ENCODE assay signal across 14 cellular contexts in genomic region chr11:76212086-76213035, GRCh38. TPM values are rescaled to one million over a fixed set of nuclear protein-coding genes. Genes with fewer than 3 reads are reported as not detected.
A peak's percentile ranks its signal among the peaks of the same experiment; 100 is the strongest.
DNase-seq lines count a peak whose midpoint lies in the region; ATAC-seq, FAIRE-seq and TF ChIP-seq lines count a peak whose summit lies in the region.
"Had no signal": no experiment of that assay in that cellular context is flagged by ENCODE, and none has a peak within 500 bp of the region (broad histone marks: within the 10 kb centered on the region; RNA-seq: fewer than 3 reads in every experiment).

No MANE protein-coding gene starts in this region.

- H3K4me2 ChIP-seq in GM23338: peak overlapping the region; percentile 96; the same call in 1 of the 2 replicates
- no peak overlapping the region for H3K4me2 ChIP-seq in K562 (ENCODE audit: insufficient read depth, low read length)
- no peak overlapping the region for H3K4me2 ChIP-seq in neuronal stem cell (ENCODE audit: insufficient read depth, low read length, poor library complexity, severe bottlenecking)

- no peaks in the 10 kb centered on the region for H3K27me3 ChIP-seq in right atrium auricular region
- H3K27me3 ChIP-seq in GM23338 (ENCODE audit: insufficient read depth): peaks cover 59% of the 10 kb centered on the region
- H3K27me3 ChIP-seq in K562 (ENCODE audit: control insufficient read depth in 2 of 2, insufficient read depth in 2 of 2, low read length in 2 of 2): peaks cover 0 to 4% of the 10 kb centered on the region in 2 experiments; a peak in 1 of 5 replicates
- peaks cover 28 to 82% (median 60%) of the 10 kb centered on the region in 3 experiments for H3K27me3 ChIP-seq in neuronal stem cell (ENCODE audit: control insufficient read depth in 3 of 3, insufficient read depth in 3 of 3, low read depth in 1 of 3, low read length in 3 of 3)

- no peak for TF ChIP-seq POLR2A in K562 (conservative IDR thresholded peaks at IDR 0.05)

- H3K4me1 Mint-ChIP-seq in GM23338: peaks cover 21% of the 10 kb centered on the region

- no peak overlapping the region for H2AFZ ChIP-seq in GM23338
- H2AFZ ChIP-seq in K562 (ENCODE audit: low read depth, low read length): no peak overlapping the region
- no peak overlapping the region for H2AFZ ChIP-seq in neuronal stem cell (ENCODE audit: low read length)

- H3K4me3 ChIP-seq in right atrium auricular region (no peak overlapping the region), GM23338 (peak overlapping the region; percentile 72), K562 (no peak overlapping the region), neuronal stem cell (ENCODE audit: low read length in 2 of 2) (no peak overlapping the region)
- H3K4me3 ChIP-seq: Peyer's patch had no signal

- intact Hi-C loops in Right ventricle myocardium superior (cut with DNase I): no loop called here
- intact Hi-C loops in K562 (cut with micrococcal nuclease): no loop called here

- in situ Hi-C loops in K562 (cut with MboI): no loop called here

- no TSS peak for BruUV-seq in K562 (replicated peaks; lab: Mats Ljungman, UMichigan)

- TF ChIP-seq RAD21 in K562 (CRISPR knock-in tag; conservative IDR thresholded peaks at IDR 0.05 in 1 of 2, IDR thresholded peaks at IDR 0.05 in 1 of 2): no peak

- H4K20me1 ChIP-seq in GM23338 (replicated peaks; ENCODE audit: insufficient read depth): no peaks in the 10 kb centered on the region; the same call in 1 of the 2 replicates
- no peaks in the 10 kb centered on the region for H4K20me1 ChIP-seq in K562 (replicated peaks; ENCODE audit: control insufficient read depth, insufficient read depth, low read length)

- no peak overlapping the region for H3K27ac Mint-ChIP-seq in GM23338

- H3K9ac ChIP-seq in K562 (ENCODE audit: insufficient read depth in 1 of 2, low read depth in 2 of 2, low read length in 2 of 2) (0 out of 4 replicates have a peak overlapping the region, but pooled peaks of 1 of the 2 experiments have one; percentile 42), neuronal stem cell (ENCODE audit: low read depth, low read length, poor library complexity) (no peak overlapping the region)

- no peak overlapping the region for H4K8ac ChIP-seq in neuronal stem cell (ENCODE audit: low read depth, low read length)

- peak overlapping the region; percentile 0 for H3K23ac ChIP-seq in neuronal stem cell (ENCODE audit: low read depth, low read length, poor library complexity)

- no peak overlapping the region for H2BK5ac ChIP-seq in neuronal stem cell (ENCODE audit: low read length)

- no peak overlapping the region; the same call in 2 of the 3 replicates for H3K4me3 Mint-ChIP-seq in GM23338

- H2BK15ac ChIP-seq in neuronal stem cell (ENCODE audit: low read length): no peak overlapping the region

- POLR2A ChIA-PET in K562 (lab: Yijun Ruan, JAX): interaction anchor here (0.6 to 0.7 kb wide), 4 partner anchors 12 to 889 kb away, joined by 3 read pairs; no protein-coding TSS in a partner anchor

- WGBS in K562 (ENCODE audit: insufficient coverage, low coverage, missing lambda C conversion rate): 27% methylated on average over 7 of the region's 7 CpGs
- WGBS in neuronal stem cell (ENCODE audit: extremely low coverage in 2 of 2, insufficient read length in 2 of 2, insufficient replicate concordance in 1 of 2), 2 donors: no CpG with 5 or more reads among the region's 7 CpGs

- H3K27ac ChIP-seq in right atrium auricular region: no peak overlapping the region
- H3K27ac ChIP-seq in GM23338 (ENCODE audit: low read depth): no peak overlapping the region
- H3K27ac ChIP-seq in K562 (ENCODE audit: extremely low read depth, low read depth, low read length): no peak overlapping the region
- H3K27ac ChIP-seq in neuronal stem cell (replicated peaks; ENCODE audit: low read length): no peak overlapping the region
- H3K27ac ChIP-seq: Peyer's patch had no signal

- H3K36me3 ChIP-seq in right atrium auricular region (no peaks in the 10 kb centered on the region), GM23338 (ENCODE audit: insufficient read depth) (no peaks in the 10 kb centered on the region), K562 (ENCODE audit: control insufficient read depth, insufficient read depth, low read length) (no peaks in the 10 kb centered on the region), neuronal stem cell (replicated peaks in 1 of 2; ENCODE audit: control insufficient read depth in 2 of 2, insufficient read depth in 2 of 2, low read length in 2 of 2) (no peaks in the 10 kb centered on the region)
- H3K36me3 ChIP-seq: Peyer's patch had no signal

- no peaks in the 10 kb centered on the region for H3K9me3 ChIP-seq in right atrium auricular region
- H3K9me3 ChIP-seq in K562 (replicated peaks; ENCODE audit: control insufficient read depth, insufficient read depth, low read depth, low read length): no peaks in the 10 kb centered on the region
- no peaks in the 10 kb centered on the region for H3K9me3 ChIP-seq in neuronal stem cell (replicated peaks in 1 of 2; ENCODE audit: control insufficient read depth in 2 of 2, insufficient read depth in 1 of 2, low read depth in 1 of 2, low read length in 2 of 2)
- H3K9me3 ChIP-seq: Peyer's patch had no signal

- TF ChIP-seq CTCF in right atrium auricular region (IDR thresholded peaks at IDR 0.05) (no peak), GM23338 (conservative IDR thresholded peaks at IDR 0.05; ENCODE audit: low read depth in 2 of 2) (0 out of 4 replicates have a peak, but pooled peaks of 1 of the 2 experiments have one; percentile 5), K562 (IDR thresholded peaks at IDR 0.05 in 2 of 3, conservative IDR thresholded peaks at IDR 0.05 in 1 of 3; ENCODE audit: insufficient read depth in 2 of 3, low read depth in 1 of 3, low read length in 3 of 3) (no peak)

- H3K79me2 ChIP-seq in GM23338 (replicated peaks; ENCODE audit: insufficient read depth) (no peaks in the 10 kb centered on the region), K562 (ENCODE audit: control insufficient read depth, insufficient read depth, low read length) (no peaks in the 10 kb centered on the region)

- no peak for FAIRE-seq in K562 (lab: Jason Lieb, UNC)

- DNase-seq in Right ventricle myocardium superior (peak; percentile 14), right atrium auricular region (ENCODE audit: low spot score) (no peak), GM23338 (ENCODE audit: low spot score) (no peak), K562 (ENCODE audit: extremely low read depth in 1 of 4, low spot score in 3 of 4) (no peak), neuronal stem cell (ENCODE audit: low spot score) (no peak), GM19238 (ENCODE audit: insufficient read length, low spot score) (no peak)
- DNase-seq: ACHN, Peyer's patch, SHP77 treated with DMSO at 0.1 percent for 48 hours had no signal

- H3K27me3 Mint-ChIP-seq in GM23338 (ENCODE audit: insufficient read depth, low read depth, poor library complexity): peaks cover 66% of the 10 kb centered on the region

- H3K79me1 ChIP-seq in neuronal stem cell (ENCODE audit: low read depth, low read length): no peaks in the 10 kb centered on the region

- H3K36me3 Mint-ChIP-seq in GM23338 (ENCODE audit: low read depth): no peaks in the 10 kb centered on the region
- H3K36me3 Mint-ChIP-seq: CD4-positive, alpha-beta memory T cell; IgD-negative memory B cell had no signal

- H3K9me3 Mint-ChIP-seq in GM23338: no peaks in the 10 kb centered on the region
- H3K9me3 Mint-ChIP-seq: IgD-negative memory B cell had no signal

- H3K14ac ChIP-seq in neuronal stem cell (ENCODE audit: low read length): no peak overlapping the region

- CTCF ChIA-PET in K562 (lab: Yijun Ruan, JAX; ENCODE audit: low intra/inter-chr PET ratio): no interaction called here

- H3K4me1 ChIP-seq in right atrium auricular region: peaks cover 0 to 37% of the 10 kb centered on the region in 2 donors
- H3K4me1 ChIP-seq in GM23338 (ENCODE audit: insufficient read depth): peaks cover 17% of the 10 kb centered on the region; the same call in 1 of the 2 replicates
- peaks cover 5 to 37% of the 10 kb centered on the region in 2 experiments; a peak in 3 of 5 replicates for H3K4me1 ChIP-seq in K562 (replicated peaks in 1 of 2; ENCODE audit: control insufficient read depth in 2 of 2, insufficient read depth in 2 of 2, low read length in 2 of 2)
- H3K4me1 ChIP-seq in neuronal stem cell (ENCODE audit: control insufficient read depth in 2 of 2, insufficient read depth in 1 of 2, low read depth in 1 of 2, low read length in 2 of 2): peaks cover 20 to 24% of the 10 kb centered on the region in 2 donors

- H3K9me1 ChIP-seq in K562 (ENCODE audit: control insufficient read depth, insufficient read depth, low read length): no peaks in the 10 kb centered on the region

- no peak overlapping the region for H4K91ac ChIP-seq in neuronal stem cell (ENCODE audit: low read depth, low read length, poor library complexity)

- H2BK12ac ChIP-seq in neuronal stem cell (ENCODE audit: low read length): no peak overlapping the region

- no peaks in the 10 kb centered on the region for H3K9me2 ChIP-seq in GM23338 (ENCODE audit: insufficient read depth)

- TF ChIP-seq EP300 in K562 (IDR thresholded peaks at IDR 0.05; ENCODE audit: low read length): no peak

- H2AK5ac ChIP-seq in neuronal stem cell (ENCODE audit: low read depth, low read length): no peak overlapping the region

- H3K18ac ChIP-seq in neuronal stem cell (ENCODE audit: low read length): no peak overlapping the region

- H3K4ac ChIP-seq in neuronal stem cell (ENCODE audit: low read length): no peak overlapping the region

- no peak overlapping the region for H2BK120ac ChIP-seq in neuronal stem cell (ENCODE audit: low read depth, low read length)

- no peak for ATAC-seq in Right ventricle myocardium superior (ENCODE audit: poor library complexity)
- ATAC-seq in GM23338: no peak
- no peak for ATAC-seq in K562
- ATAC-seq in GM21786 (IDR thresholded peaks at IDR 0.05; ENCODE audit: unreplicated experiment): no peak
- ATAC-seq in GM18870 (IDR thresholded peaks at IDR 0.05; ENCODE audit: unreplicated experiment): no peak
- ATAC-seq: HCT116 had no signal

- no peaks in the 10 kb centered on the region for H3F3A ChIP-seq in GM23338 (replicated peaks; ENCODE audit: low read depth)

RNA-seq across cellular contexts. Expression of gene WNT11, which starts 6.1 kb away (rescaled TPM):
- total RNA-seq in Right ventricle myocardium superior (20.0 TPM), right atrium auricular region (1 to 10 TPM; 1.6 to 6.8 TPM), K562 (2014; rRNA removed) (not detected in 2 replicates), K562 (2014; rRNA removed; fragmentation: Illumina TruSeq; extraction: Trizol) (not detected in 2 replicates), K562 (2015; rRNA removed; fragmentation: Illumina TruSeq; extraction: Trizol) (not detected in 2 replicates), K562 (2021) (0.09 TPM in 1 of 2 replicates, not detected in the other)
- 0.56 and 3.0 TPM in 2 replicates for total RNA-seq in GM23338 (2014; rRNA removed; shearing (Covaris generic))
- polyA plus RNA-seq in GM23338 (2016; fragmentation: Nextera tagmentation; extraction: Ambion mirVana) (0.44 TPM in 1 of 2 replicates, not detected in the other), K562 (2011; rRNA removed) (0.20 and 0.51 TPM in 2 replicates), K562 (2014; fragmentation: Illumina TruSeq; extraction: Trizol) (0.12 TPM in 1 of 2 replicates, not detected in the other), K562 (2014; fragmentation: Nextera tagmentation; extraction: Ambion mirVana) (under 1 TPM in 1 of 2 experiments, not detected in 1; 0.03 TPM), K562 (2014; rRNA removed) (0.05 TPM in 1 of 2 replicates, not detected in the other)
- total RNA-seq in K562 (2011; cell fraction: chromatin; rRNA removed; ENCODE audit: low replicate concordance): 0.28 and 0.58 TPM in 2 replicates
- 0.33 and 1.1 TPM in 2 replicates for total RNA-seq in K562 (2011; cell fraction: nucleolus; rRNA removed)
- total RNA-seq in K562 (2011; cell fraction: nucleoplasm; rRNA removed): 0.37 and 0.53 TPM in 2 replicates
- 0.69 and 1.4 TPM in 2 replicates for polyA plus RNA-seq in K562 (2011; cell fraction: cytosol; rRNA removed)
- 0.37 and 0.65 TPM in 2 replicates for polyA plus RNA-seq in K562 (2011; cell fraction: nucleus; rRNA removed)
- polyA plus RNA-seq in K562 (2012): 0.22 and 0.37 TPM in 2 replicates
- 0.28 TPM in 1 of 2 replicates, not detected in the other for polyA minus RNA-seq in K562 (2011; rRNA and poly(A)+ RNA removed)
- 1.8 TPM in 1 of 2 replicates, not detected in the other for polyA minus RNA-seq in K562 (2011; cell fraction: cytosol; rRNA and poly(A)+ RNA removed)
- polyA minus RNA-seq in K562 (2011; cell fraction: nucleus; rRNA and poly(A)+ RNA removed): 0.56 TPM in 1 of 2 replicates, not detected in the other
- polyA plus RNA-seq in neuronal stem cell (2013, experiment 1 of 2): 0.15 TPM
- 0.12 TPM for polyA plus RNA-seq in neuronal stem cell (2013, experiment 2 of 2)
- polyA plus RNA-seq: IgD-negative memory B cell had no signal
